Comparison of ENCODE assay signal across 7 cellular contexts in the genomic region with DNA sequence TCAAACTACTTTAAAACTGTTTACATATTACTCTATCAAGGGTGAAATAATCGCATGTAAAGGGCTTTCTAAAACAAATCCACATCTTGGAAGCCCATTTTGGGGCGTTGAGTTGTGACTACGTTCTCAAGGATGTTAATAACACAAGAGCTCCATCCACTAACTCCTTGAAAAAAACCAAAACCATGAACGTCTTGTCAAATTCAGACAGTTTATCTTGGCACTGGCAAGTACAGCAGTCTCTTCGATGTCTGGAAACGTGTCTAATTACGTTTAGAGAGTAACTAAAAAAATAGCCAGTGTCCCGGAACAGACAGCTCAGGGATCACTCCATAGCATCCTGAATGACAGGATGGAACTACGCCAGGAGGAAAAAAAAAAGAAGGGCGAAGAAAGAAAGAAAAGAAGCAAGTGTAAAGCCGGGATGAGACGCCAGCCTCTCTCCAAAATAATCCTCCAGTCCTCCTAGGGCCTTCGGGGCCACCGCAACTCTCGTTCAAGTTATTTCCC. TPM values are rescaled to one million over a fixed set of nuclear protein-coding genes. Genes with fewer than 3 reads are reported as not detected.
DNase-seq lines count a peak whose midpoint lies in the region; ATAC-seq, FAIRE-seq and TF ChIP-seq lines count a peak whose summit lies in the region.

No MANE protein-coding gene starts in this region.

- H3K9me3 Mint-ChIP-seq in H9 (no peaks in the 10 kb centered on the region), T-cell (no peaks in the 10 kb centered on the region)

- TF ChIP-seq CTCF in H9 (conservative IDR thresholded peaks at IDR 0.05) (no peak), foreskin keratinocyte (conservative IDR thresholded peaks at IDR 0.05) (no peak), gastrocnemius medialis (IDR thresholded peaks at IDR 0.05 in 4 of 5, conservative IDR thresholded peaks at IDR 0.05 in 1 of 5) (no peak)

- H2AK5ac ChIP-seq in H9 (ENCODE audit: insufficient read length, low read length), result no peak overlapping the region

- no peak overlapping the region for H2BK20ac ChIP-seq in H9 (ENCODE audit: low read depth, low read length, poor library complexity, severe bottlenecking)

- H4K20me1 ChIP-seq in H9 (ENCODE audit: control insufficient read depth, insufficient read depth, insufficient read length), result no peaks in the 10 kb centered on the region

- POLR2A ChIA-PET in T-cell (lab: Charles Lee), result interaction anchor here in 1 of 2 donors (0.7 to 0.9 kb wide), 2 partner anchors 28 to 61 kb away, joined by 3 read pairs; no protein-coding TSS in a partner anchor

- no peak overlapping the region for H3K27ac ChIP-seq in H9 (ENCODE audit: insufficient read length, low read depth, low read length)
- peak overlapping the region; percentile 79 for H3K27ac ChIP-seq in foreskin keratinocyte
- H3K27ac ChIP-seq in gastrocnemius medialis, result peak overlapping the region; percentile 47 to 79 (median 72)

- H3K4me1 ChIP-seq in H9 (ENCODE audit: insufficient read depth, low read length) (no peaks in the 10 kb centered on the region), foreskin keratinocyte (peaks cover 30% of the 10 kb centered on the region), gastrocnemius medialis (no peaks in the 10 kb centered on the region)

- no peak overlapping the region for H2BK15ac ChIP-seq in H9 (ENCODE audit: low read depth, low read length)

- H3K36me3 Mint-ChIP-seq in H9 (ENCODE audit: insufficient read depth in 1 of 3, low read depth in 3 of 3), result peaks cover 0 to 11% (median 2%) of the 10 kb centered on the region in 3 experiments; a peak in 4 of 7 replicates
- no peaks in the 10 kb centered on the region for H3K36me3 Mint-ChIP-seq in T-cell

- CTCF ChIA-PET in T-cell (lab: Charles Lee), result interaction anchor here (0.8 to 2.6 kb wide), 7 partner anchors 12 to 432 kb away, joined by 3 to 13 read pairs (median 7); a partner anchor contains a TSS

- FAIRE-seq in H54 (lab: Jason Lieb, UNC), result no peak

- no peak overlapping the region for H4K5ac ChIP-seq in H9 (ENCODE audit: insufficient read length, low read depth, low read length)

- no peak overlapping the region for H2BK120ac ChIP-seq in H9 (ENCODE audit: low read depth, low read length, poor library complexity, severe bottlenecking)

- ATAC-seq in T-cell (replicated peaks in 1 of 4), result no peak
- ATAC-seq in foreskin keratinocyte, result no peak
- ATAC-seq in gastrocnemius medialis, result no peak
- ATAC-seq in GM19023 (IDR thresholded peaks at IDR 0.05; ENCODE audit: unreplicated experiment), result no peak

- H3K14ac ChIP-seq in H9 (ENCODE audit: insufficient read depth, low read length), result no peak overlapping the region

- no peak overlapping the region for H3K56ac ChIP-seq in H9 (ENCODE audit: insufficient read length, low read depth, low read length)

- H3K4me3 ChIP-seq in gastrocnemius medialis, result peak overlapping the region; percentile 60 to 86 (median 76)

- in situ Hi-C loops in gastrocnemius medialis (cut with MboI; ENCODE audit: low sequenced_read_pairs in 4 of 4), result loop anchor here in 2 of 4 donors (10.0 to 25.0 kb wide), 2 partner anchors 91 to 389 kb away; a partner anchor contains a TSS

- H3K27me3 Mint-ChIP-seq in H9 (ENCODE audit: low read depth) (0 out of 2 replicates have a peak, but pooled peaks cover 3% of the 10 kb centered on the region), T-cell (peaks cover 0 to 3% of the 10 kb centered on the region in 2 donors)

- intact Hi-C loops in gastrocnemius medialis (cut with DNase I; ENCODE audit: low total_unique reads), result loop anchor here (5.0 kb wide), 2 partner anchors 49 to 379 kb away; no protein-coding TSS in a partner anchor

- no peaks in the 10 kb centered on the region for H3K79me1 ChIP-seq in H9 (ENCODE audit: insufficient read depth, low read depth, low read length, poor library complexity, severe bottlenecking)

- H3K23ac ChIP-seq in H9 (ENCODE audit: insufficient read length, low read depth, low read length), result no peak overlapping the region

- WGBS in H9 (ENCODE audit: extremely low coverage, insufficient read length, low lambda C conversion rate), result no CpG with 5 or more reads among the region's 15 CpGs

- H3K4me1 Mint-ChIP-seq in H9 (peaks cover 27 to 33% of the 10 kb centered on the region in 2 experiments), T-cell (peaks cover 13 to 15% (median 15%) of the 10 kb centered on the region in 3 donors)

- H2BK5ac ChIP-seq in H9 (ENCODE audit: insufficient read length, low read length), result no peak overlapping the region

- no peaks in the 10 kb centered on the region for H3K27me3 ChIP-seq in H9 (ENCODE audit: insufficient read depth, low read length)
- H3K27me3 ChIP-seq in foreskin keratinocyte, result no peaks in the 10 kb centered on the region
- H3K27me3 ChIP-seq in gastrocnemius medialis, result no peaks in the 10 kb centered on the region

- TF ChIP-seq POLR2A in gastrocnemius medialis (IDR thresholded peaks at IDR 0.05), result no peak
- no peak for TF ChIP-seq POLR2A in H54 (IDR thresholded peaks at IDR 0.05; ENCODE audit: low read depth, low read length)

- no peak overlapping the region for H3K18ac ChIP-seq in H9 (ENCODE audit: insufficient read length, low read depth, low read length)

- H2BK12ac ChIP-seq in H9 (ENCODE audit: insufficient read length, low read depth, low read length), result peak overlapping the region; percentile 55

- no peak overlapping the region for H4K8ac ChIP-seq in H9 (replicated peaks; ENCODE audit: insufficient read length, low read depth, low read length)

- no peak for DNase-seq in H9
- DNase-seq in T-cell, result no peak
- no peak for DNase-seq in foreskin keratinocyte
- no peak for DNase-seq in gastrocnemius medialis
- DNase-seq in H54 (ENCODE audit: insufficient read length, low spot score), result no peak
- DNase-seq in CD1c-positive myeloid dendritic cell (ENCODE audit: extremely low spot score), result no peak

- H3K23me2 ChIP-seq in H9 (ENCODE audit: insufficient read length, low read depth, low read length, poor library complexity, severe bottlenecking), result peaks cover 10% of the 10 kb centered on the region

- H2AFZ ChIP-seq in H9 (ENCODE audit: low read length), result no peak overlapping the region

- H3K4me3 Mint-ChIP-seq in H9 (peak overlapping the region; percentile 78 to 88), T-cell (peak overlapping the region; percentile 88 to 93 (median 88))

- no peak overlapping the region for H3T11ph ChIP-seq in H9 (ENCODE audit: low read length)

- no peaks in the 10 kb centered on the region for H3K36me3 ChIP-seq in gastrocnemius medialis

- H3K27ac Mint-ChIP-seq in H9 (peak overlapping the region; percentile 38 to 87 (median 62); a peak in 5 of 7 replicates), T-cell (peak overlapping the region; percentile 55 to 84)

- H3K79me2 ChIP-seq in H9 (ENCODE audit: insufficient read depth, low read length), result no peaks in the 10 kb centered on the region

- no peak overlapping the region for H4K91ac ChIP-seq in H9 (ENCODE audit: insufficient read length, low read depth, low read length)

- peak overlapping the region; percentile 96 for H3K4me2 ChIP-seq in H9 (ENCODE audit: insufficient read depth, insufficient read length, low read length)

- H3K4ac ChIP-seq in H9 (ENCODE audit: low read depth, low read length), result no peak overlapping the region; the same call in 1 of the 2 replicates

- H3K9ac ChIP-seq in H9 (ENCODE audit: extremely low read depth, insufficient read length, low read length), result peak overlapping the region; percentile 82

- H3K9me3 ChIP-seq in H9 (ENCODE audit: control insufficient read depth, low read depth, low read length) (no peaks in the 10 kb centered on the region), gastrocnemius medialis (no peaks in the 10 kb centered on the region)

RNA-seq across cellular contexts. Expression of a gene that starts 1.0 kb away (rescaled TPM):
- 19.0 and 21.4 TPM in 2 replicates for total RNA-seq in H9 (2021)
- total RNA-seq in T-cell, result 10 to 100 TPM in 2 of 5 donors, 1 to 10 TPM in 3; 8.3 to 11.1 (median 9.5) TPM
- total RNA-seq in foreskin keratinocyte, result 61.6 and 62.2 TPM in 2 replicates
- 24.3 and 29.5 TPM in 2 replicates for polyA plus RNA-seq in foreskin keratinocyte
- 10 to 100 TPM in 1 of 4 donors, 1 to 10 TPM in 3; 5.8 to 20.1 (median 7.8) TPM for total RNA-seq in gastrocnemius medialis

RNA-seq across cellular contexts. Expression of a gene that starts 52.0 kb away (rescaled TPM):
- total RNA-seq in H9 (2021) (78.4 and 79.8 TPM in 2 replicates), T-cell (under 1 TPM in 3 of 5 donors, not detected in 2; 0.26 to 0.41 (median 0.36) TPM), foreskin keratinocyte (46.6 and 53.7 TPM in 2 replicates), gastrocnemius medialis (1 to 10 TPM; 1.7 to 8.0 (median 6.7) TPM)
- polyA plus RNA-seq in foreskin keratinocyte, result 70.5 and 71.3 TPM in 2 replicates
